8 cellular contexts compared by ENCODE assay signal in the genomic region with DNA sequence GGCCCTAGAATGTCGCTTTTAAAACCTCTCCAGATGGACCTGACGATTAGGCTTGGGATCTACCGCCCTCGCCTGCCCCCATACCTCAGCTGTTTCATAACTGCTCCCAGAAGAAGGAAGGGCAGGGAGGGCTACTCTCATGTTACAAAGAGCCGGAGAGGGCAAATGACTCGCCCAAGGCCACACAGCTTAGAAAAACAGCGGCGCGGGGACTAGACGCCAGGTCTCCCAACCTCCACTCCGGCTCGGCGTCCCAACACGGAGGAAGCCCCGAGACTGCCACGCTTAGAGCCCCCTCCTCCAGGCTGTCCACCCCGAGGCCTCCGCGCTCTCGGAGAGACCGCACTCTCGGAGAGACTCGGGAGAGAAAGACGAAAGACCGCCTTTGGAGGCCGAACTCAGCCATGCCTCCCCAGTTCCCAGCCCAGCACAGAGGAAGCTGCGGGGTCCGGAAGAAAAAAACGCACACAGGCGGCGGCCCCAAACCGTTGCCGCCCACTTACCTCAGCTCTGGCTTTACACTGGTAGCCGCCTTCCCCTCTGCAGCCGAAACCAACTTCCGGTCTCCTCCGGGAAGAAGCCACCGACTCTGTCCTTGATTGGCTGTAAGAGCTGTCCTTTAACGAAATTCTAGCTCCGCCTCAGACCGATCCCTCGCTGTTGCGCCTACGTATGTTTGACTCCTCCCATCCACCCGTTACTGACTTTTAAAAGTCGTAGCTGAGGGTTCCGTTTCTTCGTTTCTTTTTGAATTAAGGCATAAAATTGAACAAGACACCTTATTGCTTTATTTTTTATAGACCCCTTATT. TPM values are rescaled to one million over a fixed set of nuclear protein-coding genes. Genes with fewer than 3 reads are reported as not detected.
A peak's percentile ranks its signal among the peaks of the same experiment; 100 is the strongest.
DNase-seq lines count a peak whose midpoint lies in the region; ATAC-seq and FAIRE-seq lines count a peak whose summit lies in the region.

A gene with protein sequence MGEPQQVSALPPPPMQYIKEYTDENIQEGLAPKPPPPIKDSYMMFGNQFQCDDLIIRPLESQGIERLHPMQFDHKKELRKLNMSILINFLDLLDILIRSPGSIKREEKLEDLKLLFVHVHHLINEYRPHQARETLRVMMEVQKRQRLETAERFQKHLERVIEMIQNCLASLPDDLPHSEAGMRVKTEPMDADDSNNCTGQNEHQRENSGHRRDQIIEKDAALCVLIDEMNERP (minus strand): TSS at position 549 of the 810 bp plus-strand sequence. CDS start 3,434 bp downstream, outside the sequence.

- peak within 1 kb of the TSS; percentile 74 for H3K4me2 ChIP-seq in mesendoderm (ENCODE audit: low read length)

- peak; percentile 65 for FAIRE-seq in HTR-8/SVneo (lab: Jason Lieb, UNC)

- peak; percentile 97 for DNase-seq in COLO829 (ENCODE audit: low spot score)
- peak; percentile 97 for DNase-seq in HTR-8/SVneo (ENCODE audit: insufficient read length, low spot score)
- peak; percentile 98 for DNase-seq in NOMO-1 treated with dmso at 0.1 percent for 144 hours (lab: John Stamatoyannopoulos, UW; ENCODE audit: unreplicated experiment)
- DNase-seq in activated CD8-positive, alpha-beta memory T cell treated with anti-CD3 and anti-CD28 coated beads for 48 hours (ENCODE audit: low read depth in 2 of 3, low spot score in 2 of 3), result peak; percentile 55 to 80 (median 79)
- peak; percentile 100 for DNase-seq in mesendoderm
- DNase-seq in stimulated activated CD8-positive, alpha-beta memory T cell treated with anti-CD3 and anti-CD28 coated beads, Interleukin-15, amount 100 ng/mL, for 1 hour (ENCODE audit: low read depth), result peak; percentile 80

- H3K4me3 ChIP-seq in endocrine pancreas (ENCODE audit: control insufficient read depth, insufficient read depth, low read length) (peak within 1 kb of the TSS; percentile 93), mesendoderm (ENCODE audit: low read length) (peak within 1 kb of the TSS; percentile 96)

- H3K27me3 ChIP-seq in endocrine pancreas (ENCODE audit: control insufficient read depth, insufficient read depth, low read length) (no peaks in the 10 kb centered on the region), mesendoderm (ENCODE audit: insufficient read depth, low read length, poor library complexity) (no peaks in the 10 kb centered on the region)

- no peak within 1 kb of the TSS for H2BK120ac ChIP-seq in mesendoderm (ENCODE audit: low read depth, low read length)

- H3K9ac ChIP-seq in endocrine pancreas (ENCODE audit: control insufficient read depth, insufficient read depth, low read length), result peak within 1 kb of the TSS; percentile 74
- peak within 1 kb of the TSS; percentile 97 for H3K9ac ChIP-seq in mesendoderm (ENCODE audit: low read length)

- peaks cover 5% of the 10 kb centered on the region for H3K79me2 ChIP-seq in mesendoderm (ENCODE audit: control insufficient read depth, insufficient read depth, low read length)

- peak within 1 kb of the TSS; percentile 77 for H4K5ac ChIP-seq in mesendoderm (ENCODE audit: low read length)

- H3K4me1 ChIP-seq in endocrine pancreas (ENCODE audit: control insufficient read depth, insufficient read depth, low read length), result peaks cover 5% of the 10 kb centered on the region
- H3K4me1 ChIP-seq in mesendoderm (ENCODE audit: control insufficient read depth, low read depth, low read length), result no peaks in the 10 kb centered on the region

- peak within 1 kb of the TSS; percentile 69 for H4K8ac ChIP-seq in mesendoderm (ENCODE audit: low read depth, low read length)

- no peak within 1 kb of the TSS for H2BK15ac ChIP-seq in mesendoderm (replicated peaks; ENCODE audit: low read depth)

- ATAC-seq in GM21367 (IDR thresholded peaks at IDR 0.05; ENCODE audit: unreplicated experiment), result peak; percentile 100

- H3K23ac ChIP-seq in mesendoderm (ENCODE audit: low read length), result no peak within 1 kb of the TSS

- peak within 1 kb of the TSS; percentile 70 for H3K18ac ChIP-seq in mesendoderm (ENCODE audit: low read length)

- peaks cover 4% of the 10 kb centered on the region for H3K79me1 ChIP-seq in mesendoderm (ENCODE audit: low read length)

- peaks cover 1% of the 10 kb centered on the region for H3K36me3 ChIP-seq in endocrine pancreas (ENCODE audit: control insufficient read depth, insufficient read depth, low read length)
- peaks cover under 1% of the 10 kb centered on the region for H3K36me3 ChIP-seq in mesendoderm (ENCODE audit: control insufficient read depth, insufficient read depth, low read length)

- no peak within 1 kb of the TSS for H2BK5ac ChIP-seq in mesendoderm (ENCODE audit: low read length)

- no peak within 1 kb of the TSS for H2AK5ac ChIP-seq in mesendoderm (ENCODE audit: low read length)

- peak within 1 kb of the TSS; percentile 38 for H3K4ac ChIP-seq in mesendoderm (ENCODE audit: low read depth, low read length)

- WGBS in mesendoderm (ENCODE audit: extremely low coverage, insufficient coverage, low lambda C conversion rate), result no CpG with 5 or more reads among the region's 48 CpGs

- H3K56ac ChIP-seq in mesendoderm (ENCODE audit: low read length), result peak within 1 kb of the TSS; percentile 94

- peak within 1 kb of the TSS; percentile 80 for H3K27ac ChIP-seq in mesendoderm (ENCODE audit: low read depth, low read length)

- no peaks in the 10 kb centered on the region for H3K9me3 ChIP-seq in endocrine pancreas (ENCODE audit: control insufficient read depth, low read length)

RNA-seq across cellular contexts. Expression of the gene that starts here (rescaled TPM):
- polyA plus RNA-seq in mesendoderm (2013, experiment 1 of 2), result 10.4 TPM
- polyA plus RNA-seq in mesendoderm (2013, experiment 2 of 2), result 9.8 TPM

Comparison
In these comparisons a context has a peak if more than half of its experiments do, and no peak if none do; other contexts are left out.
1. Peak in every context shown above with its lines: DNase-seq, ATAC-seq, H3K4me3 ChIP-seq and H3K27ac ChIP-seq.